ENCODE assay signal across 1 cellular context in the genomic region with DNA sequence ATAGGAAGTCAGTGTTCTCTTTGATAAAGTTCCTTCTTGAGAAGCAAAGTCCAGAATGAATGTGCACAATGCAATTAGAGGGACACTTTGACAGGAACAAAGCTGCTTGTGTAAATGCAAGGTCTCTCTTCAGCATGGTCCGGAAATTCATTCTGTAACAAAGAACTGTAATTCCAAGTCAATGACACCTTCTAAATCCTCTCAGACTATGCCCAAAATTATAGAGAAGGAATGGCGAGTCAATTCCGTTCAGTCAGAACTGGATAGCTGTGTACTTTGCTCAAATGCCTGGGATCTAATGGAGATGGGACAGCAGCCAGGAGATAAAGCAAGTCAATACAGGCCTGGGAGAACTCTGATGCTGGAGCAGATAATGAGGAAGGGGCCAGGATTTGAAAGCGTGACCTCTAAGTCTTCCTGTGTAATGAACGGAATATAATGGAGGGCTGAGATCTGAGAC.
TF ChIP-seq lines count a peak whose summit lies in the region.

No MANE protein-coding gene starts in this region.

TF ChIP-seq in SK-N-SH, 30 proteins besides CTCF, POLR2A, EP300 and RAD21 (continued from another document):
- TF ChIP-seq, protein P1, sequence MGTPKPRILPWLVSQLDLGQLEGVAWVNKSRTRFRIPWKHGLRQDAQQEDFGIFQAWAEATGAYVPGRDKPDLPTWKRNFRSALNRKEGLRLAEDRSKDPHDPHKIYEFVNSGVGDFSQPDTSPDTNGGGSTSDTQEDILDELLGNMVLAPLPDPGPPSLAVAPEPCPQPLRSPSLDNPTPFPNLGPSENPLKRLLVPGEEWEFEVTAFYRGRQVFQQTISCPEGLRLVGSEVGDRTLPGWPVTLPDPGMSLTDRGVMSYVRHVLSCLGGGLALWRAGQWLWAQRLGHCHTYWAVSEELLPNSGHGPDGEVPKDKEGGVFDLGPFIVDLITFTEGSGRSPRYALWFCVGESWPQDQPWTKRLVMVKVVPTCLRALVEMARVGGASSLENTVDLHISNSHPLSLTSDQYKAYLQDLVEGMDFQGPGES (IDR thresholded peaks at IDR 0.05; ENCODE audit: low read depth, low read length) = no peak
- TF ChIP-seq, protein P2, sequence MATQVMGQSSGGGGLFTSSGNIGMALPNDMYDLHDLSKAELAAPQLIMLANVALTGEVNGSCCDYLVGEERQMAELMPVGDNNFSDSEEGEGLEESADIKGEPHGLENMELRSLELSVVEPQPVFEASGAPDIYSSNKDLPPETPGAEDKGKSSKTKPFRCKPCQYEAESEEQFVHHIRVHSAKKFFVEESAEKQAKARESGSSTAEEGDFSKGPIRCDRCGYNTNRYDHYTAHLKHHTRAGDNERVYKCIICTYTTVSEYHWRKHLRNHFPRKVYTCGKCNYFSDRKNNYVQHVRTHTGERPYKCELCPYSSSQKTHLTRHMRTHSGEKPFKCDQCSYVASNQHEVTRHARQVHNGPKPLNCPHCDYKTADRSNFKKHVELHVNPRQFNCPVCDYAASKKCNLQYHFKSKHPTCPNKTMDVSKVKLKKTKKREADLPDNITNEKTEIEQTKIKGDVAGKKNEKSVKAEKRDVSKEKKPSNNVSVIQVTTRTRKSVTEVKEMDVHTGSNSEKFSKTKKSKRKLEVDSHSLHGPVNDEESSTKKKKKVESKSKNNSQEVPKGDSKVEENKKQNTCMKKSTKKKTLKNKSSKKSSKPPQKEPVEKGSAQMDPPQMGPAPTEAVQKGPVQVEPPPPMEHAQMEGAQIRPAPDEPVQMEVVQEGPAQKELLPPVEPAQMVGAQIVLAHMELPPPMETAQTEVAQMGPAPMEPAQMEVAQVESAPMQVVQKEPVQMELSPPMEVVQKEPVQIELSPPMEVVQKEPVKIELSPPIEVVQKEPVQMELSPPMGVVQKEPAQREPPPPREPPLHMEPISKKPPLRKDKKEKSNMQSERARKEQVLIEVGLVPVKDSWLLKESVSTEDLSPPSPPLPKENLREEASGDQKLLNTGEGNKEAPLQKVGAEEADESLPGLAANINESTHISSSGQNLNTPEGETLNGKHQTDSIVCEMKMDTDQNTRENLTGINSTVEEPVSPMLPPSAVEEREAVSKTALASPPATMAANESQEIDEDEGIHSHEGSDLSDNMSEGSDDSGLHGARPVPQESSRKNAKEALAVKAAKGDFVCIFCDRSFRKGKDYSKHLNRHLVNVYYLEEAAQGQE (IDR thresholded peaks at IDR 0.05; ENCODE audit: low read depth, low read length) = no peak
- no peak for TF ChIP-seq NRF1 (IDR thresholded peaks at IDR 0.05; ENCODE audit: low read depth, low read length)
- no peak for TF ChIP-seq FOXM1 (IDR thresholded peaks at IDR 0.05; ENCODE audit: low read depth)
- TF ChIP-seq MXI1 (IDR thresholded peaks at IDR 0.05; ENCODE audit: low read depth, low read length) = no peak; the same call in 1 of the 2 replicates
- no peak for TF ChIP-seq RFX5 (IDR thresholded peaks at IDR 0.05; ENCODE audit: low read length)
- TF ChIP-seq FOXJ3 (CRISPR knock-in tag; IDR thresholded peaks at IDR 0.05) = peak; percentile 65
- no peak for TF ChIP-seq TAF1 (IDR thresholded peaks at IDR 0.05; ENCODE audit: borderline replicate concordance, low read depth, low read length)
- TF ChIP-seq, protein P3, sequence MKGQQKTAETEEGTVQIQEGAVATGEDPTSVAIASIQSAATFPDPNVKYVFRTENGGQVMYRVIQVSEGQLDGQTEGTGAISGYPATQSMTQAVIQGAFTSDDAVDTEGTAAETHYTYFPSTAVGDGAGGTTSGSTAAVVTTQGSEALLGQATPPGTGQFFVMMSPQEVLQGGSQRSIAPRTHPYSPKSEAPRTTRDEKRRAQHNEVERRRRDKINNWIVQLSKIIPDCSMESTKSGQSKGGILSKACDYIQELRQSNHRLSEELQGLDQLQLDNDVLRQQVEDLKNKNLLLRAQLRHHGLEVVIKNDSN (IDR thresholded peaks at IDR 0.05; ENCODE audit: borderline replicate concordance, low read depth) = no peak
- TF ChIP-seq SMC3 (IDR thresholded peaks at IDR 0.05; ENCODE audit: low read depth, low read length) = no peak
- 0 out of 2 replicates have a peak, but pooled peaks have one; percentile 15 for TF ChIP-seq POLR2AphosphoS5 (IDR thresholded peaks at IDR 0.05; ENCODE audit: low read depth, low read length)
- no peak for TF ChIP-seq JUND (IDR thresholded peaks at IDR 0.05)
- TF ChIP-seq, protein P4, sequence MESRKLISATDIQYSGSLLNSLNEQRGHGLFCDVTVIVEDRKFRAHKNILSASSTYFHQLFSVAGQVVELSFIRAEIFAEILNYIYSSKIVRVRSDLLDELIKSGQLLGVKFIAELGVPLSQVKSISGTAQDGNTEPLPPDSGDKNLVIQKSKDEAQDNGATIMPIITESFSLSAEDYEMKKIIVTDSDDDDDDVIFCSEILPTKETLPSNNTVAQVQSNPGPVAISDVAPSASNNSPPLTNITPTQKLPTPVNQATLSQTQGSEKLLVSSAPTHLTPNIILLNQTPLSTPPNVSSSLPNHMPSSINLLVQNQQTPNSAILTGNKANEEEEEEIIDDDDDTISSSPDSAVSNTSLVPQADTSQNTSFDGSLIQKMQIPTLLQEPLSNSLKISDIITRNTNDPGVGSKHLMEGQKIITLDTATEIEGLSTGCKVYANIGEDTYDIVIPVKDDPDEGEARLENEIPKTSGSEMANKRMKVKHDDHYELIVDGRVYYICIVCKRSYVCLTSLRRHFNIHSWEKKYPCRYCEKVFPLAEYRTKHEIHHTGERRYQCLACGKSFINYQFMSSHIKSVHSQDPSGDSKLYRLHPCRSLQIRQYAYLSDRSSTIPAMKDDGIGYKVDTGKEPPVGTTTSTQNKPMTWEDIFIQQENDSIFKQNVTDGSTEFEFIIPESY (IDR thresholded peaks at IDR 0.05; ENCODE audit: borderline replicate concordance, low read depth) = no peak
- no peak for TF ChIP-seq GABPA (IDR thresholded peaks at IDR 0.05; ENCODE audit: low read depth)
- TF ChIP-seq EZH2phosphoT487 (IDR thresholded peaks at IDR 0.05; ENCODE audit: borderline replicate concordance, low read depth) = no peak
- TF ChIP-seq GATA2 (CRISPR knock-in tag; IDR thresholded peaks at IDR 0.05) = peak; percentile 96
- TF ChIP-seq, protein P5, sequence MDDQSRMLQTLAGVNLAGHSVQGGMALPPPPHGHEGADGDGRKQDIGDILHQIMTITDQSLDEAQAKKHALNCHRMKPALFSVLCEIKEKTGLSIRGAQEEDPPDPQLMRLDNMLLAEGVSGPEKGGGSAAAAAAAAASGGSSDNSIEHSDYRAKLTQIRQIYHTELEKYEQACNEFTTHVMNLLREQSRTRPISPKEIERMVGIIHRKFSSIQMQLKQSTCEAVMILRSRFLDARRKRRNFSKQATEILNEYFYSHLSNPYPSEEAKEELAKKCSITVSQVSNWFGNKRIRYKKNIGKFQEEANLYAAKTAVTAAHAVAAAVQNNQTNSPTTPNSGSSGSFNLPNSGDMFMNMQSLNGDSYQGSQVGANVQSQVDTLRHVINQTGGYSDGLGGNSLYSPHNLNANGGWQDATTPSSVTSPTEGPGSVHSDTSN (IDR thresholded peaks at IDR 0.05) = no peak
